In genomic region chr9:120875954-120876841, GRCh38 we compare ENCODE assay signal across 8 cellular contexts. TPM values are rescaled to one million over a fixed set of nuclear protein-coding genes. Genes with fewer than 3 reads are reported as not detected.
DNase-seq lines count a peak whose midpoint lies in the region; ATAC-seq and TF ChIP-seq lines count a peak whose summit lies in the region.

No MANE protein-coding gene starts in this region.

- H3K36me3 Mint-ChIP-seq in neural progenitor cell = peaks cover 22% of the 10 kb centered on the region

- peak; percentile 40 for TF ChIP-seq CTCF in DND-41 (IDR thresholded peaks at IDR 0.05; ENCODE audit: borderline replicate concordance, extremely low read depth, low read length, poor library complexity, severe bottlenecking)
- TF ChIP-seq CTCF in RWPE1 (conservative IDR thresholded peaks at IDR 0.05; ENCODE audit: low read depth) = no peak; the same call in 1 of the 2 replicates
- peak; percentile 17 for TF ChIP-seq CTCF in fibroblast of villous mesenchyme (IDR thresholded peaks at IDR 0.05; ENCODE audit: insufficient read depth, low read depth, low read length)
- TF ChIP-seq CTCF in neural progenitor cell (IDR thresholded peaks at IDR 0.05) = no peak

- H2AFZ ChIP-seq in DND-41 (ENCODE audit: low read depth, low read length) (peak overlapping the region; percentile 76), neural progenitor cell (replicated peaks) (peak overlapping the region; percentile 97)

- peaks cover 8% of the 10 kb centered on the region for H3K27me3 Mint-ChIP-seq in neural progenitor cell (ENCODE audit: insufficient read depth, low read depth)

- H3K4me1 ChIP-seq in DND-41 (ENCODE audit: insufficient read depth, low read length) (peaks cover 36% of the 10 kb centered on the region), neural progenitor cell (peaks cover 18% of the 10 kb centered on the region), stomach smooth muscle (ENCODE audit: control insufficient read depth, insufficient read depth, low read length) (peaks cover 18% of the 10 kb centered on the region)

- peaks cover 45% of the 10 kb centered on the region for H3F3A ChIP-seq in neural progenitor cell (ENCODE audit: low read depth)

- H3K27me3 ChIP-seq in DND-41 (ENCODE audit: insufficient read depth, low read length, poor library complexity) (no peaks in the 10 kb centered on the region), neural progenitor cell (peaks cover 17% of the 10 kb centered on the region), stomach smooth muscle (ENCODE audit: control insufficient read depth in 1 of 2, insufficient read depth in 2 of 2, low read length in 2 of 2) (no peaks in the 10 kb centered on the region)

- peak overlapping the region; percentile 82 for H3K27ac Mint-ChIP-seq in neural progenitor cell

- DNase-seq in DND-41 (peak; percentile 92), KBM-7 (peak; percentile 96), RWPE1 (ENCODE audit: low spot score) (peak; percentile 98), fibroblast of villous mesenchyme (ENCODE audit: low read depth) (peak; percentile 88), neural progenitor cell (ENCODE audit: low spot score) (peak; percentile 70)
- DNase-seq in activated effector memory CD4-positive, alpha-beta T cell treated with Interleukin-2 at 50 U/mL for 16 hours = peak; percentile 81

- peaks cover 30% of the 10 kb centered on the region for H3K4me1 Mint-ChIP-seq in neural progenitor cell

- POLR2A ChIA-PET in RWPE1 (lab: Yijun Ruan, JAX; ENCODE audit: low non-redundant PET) = interaction anchor here (0.5 to 1.4 kb wide), 3 partner anchors 20 to 179 kb away, joined by 3 to 6 read pairs (median 3); partner anchors contain the start of gene FBXW2

- H3K9me3 Mint-ChIP-seq in neural progenitor cell = no peaks in the 10 kb centered on the region

- ATAC-seq in DND-41 (ENCODE audit: insufficient read depth, low read depth) (peak; percentile 67), GM21723 (IDR thresholded peaks at IDR 0.05; ENCODE audit: unreplicated experiment) (peak; percentile 59)

- H3K9me3 ChIP-seq in DND-41 (ENCODE audit: insufficient read depth, low read length, severe bottlenecking) = no peaks in the 10 kb centered on the region
- H3K9me3 ChIP-seq in neural progenitor cell (ENCODE audit: low read depth) = no peaks in the 10 kb centered on the region
- no peaks in the 10 kb centered on the region for H3K9me3 ChIP-seq in stomach smooth muscle (ENCODE audit: control insufficient read depth in 2 of 2, low read length in 2 of 2)

- H3K27ac ChIP-seq in DND-41 (ENCODE audit: low read length) (peak overlapping the region; percentile 96), RWPE1 (peak overlapping the region; percentile 100), neural progenitor cell (no peak overlapping the region), stomach smooth muscle (ENCODE audit: low read length) (peak overlapping the region; percentile 91)

- in situ Hi-C loops in KBM-7 (cut with MboI; ENCODE audit: low pct_unique_long_range_greater_than_20kb, low sequenced_read_pairs) = no loop called here

- H3K9ac ChIP-seq in DND-41 (ENCODE audit: low read depth, low read length) (peak overlapping the region; percentile 75), neural progenitor cell (no peak overlapping the region), stomach smooth muscle (ENCODE audit: low read length in 2 of 2) (peak overlapping the region; percentile 73 to 85)

- peak overlapping the region; percentile 87 for H3K4me3 Mint-ChIP-seq in neural progenitor cell

- CTCF ChIA-PET in RWPE1 (lab: Yijun Ruan, JAX) = interaction anchor here (0.6 kb wide), 2 partner anchors 101 to 230 kb away, joined by 3 read pairs; no protein-coding TSS in a partner anchor

- H3K36me3 ChIP-seq in DND-41 (ENCODE audit: insufficient read depth, low read length) = peaks cover 51% of the 10 kb centered on the region
- H3K36me3 ChIP-seq in neural progenitor cell = no peaks in the 10 kb centered on the region
- peaks cover 10 to 18% of the 10 kb centered on the region in 2 donors for H3K36me3 ChIP-seq in stomach smooth muscle (ENCODE audit: control insufficient read depth in 2 of 2, insufficient read depth in 2 of 2, low read length in 2 of 2)

- H4K20me1 ChIP-seq in DND-41 (ENCODE audit: insufficient read depth, low read length) = no peaks in the 10 kb centered on the region
- H4K20me1 ChIP-seq in neural progenitor cell (ENCODE audit: low read depth) = no peaks in the 10 kb centered on the region

- H3K4me2 ChIP-seq in DND-41 (ENCODE audit: insufficient read depth, low read length) (peak overlapping the region; percentile 71), neural progenitor cell (peak overlapping the region; percentile 92)

- H3K79me2 ChIP-seq in DND-41 (ENCODE audit: insufficient read depth, low read length) = peaks cover 29% of the 10 kb centered on the region
- H3K79me2 ChIP-seq in neural progenitor cell (ENCODE audit: low read depth) = no peaks in the 10 kb centered on the region

- H3K4me3 ChIP-seq in DND-41 (ENCODE audit: low read depth in 1 of 2, low read length in 2 of 2) (peak overlapping the region; percentile 74 to 76; a peak in 3 of 4 replicates), fibroblast of villous mesenchyme (ENCODE audit: low read depth, low read length) (peak overlapping the region; percentile 84), neural progenitor cell (peak overlapping the region; percentile 92), stomach smooth muscle (ENCODE audit: low read length in 2 of 2) (peak overlapping the region; percentile 66 to 78)

RNA-seq across cellular contexts. Expression of gene PHF19, which starts 0.8 kb away (rescaled TPM):
- total RNA-seq in fibroblast of villous mesenchyme = 27.1 and 35.8 TPM in 2 replicates
- 27.4 and 45.1 TPM in 2 replicates for total RNA-seq in neural progenitor cell (ENCODE audit: low replicate concordance)

RNA-seq across cellular contexts. Expression of gene PSMD5, which starts 33.5 kb away (rescaled TPM):
- total RNA-seq in fibroblast of villous mesenchyme = 35.1 and 50.1 TPM in 2 replicates
- 4.6 and 8.7 TPM in 2 replicates for total RNA-seq in neural progenitor cell (ENCODE audit: low replicate concordance)

RNA-seq across cellular contexts. Expression of gene TRAF1, which starts 50.4 kb away (rescaled TPM):
- total RNA-seq in fibroblast of villous mesenchyme (0.86 and 1.6 TPM in 2 replicates), neural progenitor cell (ENCODE audit: low replicate concordance) (3.2 and 4.5 TPM in 2 replicates)

Comparison
In these comparisons a context has a peak if more than half of its experiments do, and no peak if none do; other contexts are left out.
1. CTCF ChIP-seq: peak in DND-41 (single experiment) and fibroblast of villous mesenchyme (single experiment); none in RWPE1 (single experiment) and neural progenitor cell (single experiment).
2. Peak in every context shown above with its lines, with median percentiles within 50 percentile points of each other: DNase-seq and H3K4me3 ChIP-seq.